In the genomic region with DNA sequence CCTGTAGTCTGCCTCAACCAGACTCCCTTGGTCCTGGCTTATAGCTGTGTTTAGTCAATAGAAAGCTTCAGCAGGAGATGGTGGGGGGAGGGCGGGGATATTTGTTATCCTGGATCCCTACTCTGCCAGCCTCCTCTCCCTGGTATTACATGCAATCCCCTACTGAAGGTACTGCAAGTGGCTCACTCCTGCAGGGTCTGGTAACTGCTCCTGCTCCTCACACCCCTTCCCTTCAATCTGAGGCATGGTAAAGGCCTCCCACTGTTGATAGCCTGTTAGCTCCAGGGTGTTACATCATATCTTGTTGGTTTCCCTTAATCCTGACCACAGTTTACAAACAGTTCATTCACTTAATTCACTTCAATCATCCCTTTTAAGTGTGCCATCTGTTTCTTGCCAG, we compare ENCODE assay signal across 21 cellular contexts.
DNase-seq lines count a peak whose midpoint lies in the region; ATAC-seq and TF ChIP-seq lines count a peak whose summit lies in the region.
"Had no signal": no experiment of that assay in that cellular context is flagged by ENCODE, and none has a peak within 500 bp of the region (broad histone marks: within the 10 kb centered on the region; RNA-seq: fewer than 3 reads in every experiment).

No MANE protein-coding gene starts in this region.

- no CpG with 5 or more reads among the region's 1 CpG for WGBS in mesendoderm (ENCODE audit: extremely low coverage, insufficient coverage, low lambda C conversion rate)

- no peak overlapping the region for H3K56ac ChIP-seq in mesendoderm (ENCODE audit: low read length)

- H4K5ac ChIP-seq in mesendoderm (ENCODE audit: low read length): no peak overlapping the region

- no peak overlapping the region for H2BK120ac ChIP-seq in mesendoderm (ENCODE audit: low read depth, low read length)

- H2AK5ac ChIP-seq in mesendoderm (ENCODE audit: low read length): no peak overlapping the region

- peak overlapping the region; percentile 20 for H3K27ac ChIP-seq in WERI-Rb-1
- H3K27ac ChIP-seq in mesendoderm (ENCODE audit: low read depth, low read length): no peak overlapping the region
- H3K27ac ChIP-seq: C4-2B, PC-9, RWPE1 had no signal

- no peak overlapping the region for H3K9ac ChIP-seq in mesendoderm (ENCODE audit: low read length)

- no peaks in the 10 kb centered on the region for H3K4me1 ChIP-seq in mesendoderm (ENCODE audit: control insufficient read depth, low read depth, low read length)

- H3K9me3 ChIP-seq in WERI-Rb-1 (ENCODE audit: severe bottlenecking): peaks cover 3% of the 10 kb centered on the region

- H4K8ac ChIP-seq in mesendoderm (ENCODE audit: low read depth, low read length): no peak overlapping the region

- no peak overlapping the region for H3K4ac ChIP-seq in mesendoderm (ENCODE audit: low read depth, low read length)

- H3K18ac ChIP-seq in mesendoderm (ENCODE audit: low read length): no peak overlapping the region

- no peaks in the 10 kb centered on the region for H3K79me2 ChIP-seq in mesendoderm (ENCODE audit: control insufficient read depth, insufficient read depth, low read length)

- H3K27me3 ChIP-seq in H7 (ENCODE audit: control insufficient read depth, insufficient read depth, low read length): no peaks in the 10 kb centered on the region
- no peaks in the 10 kb centered on the region for H3K27me3 ChIP-seq in WERI-Rb-1 (ENCODE audit: insufficient read depth, low read depth, severe bottlenecking)
- no peaks in the 10 kb centered on the region for H3K27me3 ChIP-seq in mesendoderm (ENCODE audit: insufficient read depth, low read length, poor library complexity)

- H2BK5ac ChIP-seq in mesendoderm (ENCODE audit: low read length): no peak overlapping the region

- H2BK15ac ChIP-seq in mesendoderm (replicated peaks; ENCODE audit: low read depth): no peak overlapping the region

- H3K79me1 ChIP-seq in mesendoderm (ENCODE audit: low read length): no peaks in the 10 kb centered on the region

- H3K4me3 ChIP-seq in H7 (ENCODE audit: insufficient read depth, low read depth, low read length) (no peak overlapping the region), WERI-Rb-1 (ENCODE audit: low read depth, low read length) (no peak overlapping the region), mesendoderm (ENCODE audit: low read length) (no peak overlapping the region)
- H3K4me3 ChIP-seq: GM12878, PC-9 had no signal

- H3K23ac ChIP-seq in mesendoderm (ENCODE audit: low read length): no peak overlapping the region

- no peak overlapping the region for H3K4me2 ChIP-seq in mesendoderm (ENCODE audit: low read length)
- H3K4me2 ChIP-seq: PC-9 had no signal

- ATAC-seq in GM18861 (IDR thresholded peaks at IDR 0.05; ENCODE audit: unreplicated experiment): no peak
- ATAC-seq: GM12878 had no signal

- TF ChIP-seq CTCF in WERI-Rb-1 (IDR thresholded peaks at IDR 0.05; ENCODE audit: low read depth, low read length): no peak

- H3K36me3 ChIP-seq in H7 (replicated peaks; ENCODE audit: control insufficient read depth, insufficient read depth, low read length) (peaks cover 1% of the 10 kb centered on the region), WERI-Rb-1 (peaks cover 26% of the 10 kb centered on the region), mesendoderm (ENCODE audit: control insufficient read depth, insufficient read depth, low read length) (no peaks in the 10 kb centered on the region)

- peak; percentile 21 for DNase-seq in H7
- peak; percentile 75 to 90 for DNase-seq in NCI-H524 (lab: John Stamatoyannopoulos, UW)
- DNase-seq in WERI-Rb-1: peak; percentile 51
- peak; percentile 72 for DNase-seq in mesendoderm
- DNase-seq in activated CD8-positive, alpha-beta memory T cell treated with anti-CD3 and anti-CD28 coated beads, Interleukin-2, amount 50 U/mL, for 4 hours: no peak
- no peak for DNase-seq in NCI-H1092 (lab: John Stamatoyannopoulos, UW)
- no peak for DNase-seq in stimulated activated naive CD4-positive, alpha-beta T cell (lab: John Stamatoyannopoulos, UW)
- DNase-seq: ACHN, EL, GOT3, KG1, NCI-H1105, NCI-H2081 treated with DMSO at 0.1 percent for 48 hours, NCI-H446 treated with DMSO at 0.1 percent for 48 hours, NCI-H774, PC-9, SIG-M5 had no signal

Comparison
In these comparisons a context has a peak if more than half of its experiments do, and no peak if none do; other contexts are left out.
1. DNase-seq: peak in H7 (single experiment), NCI-H524 (2 of 2), WERI-Rb-1 (single experiment) and mesendoderm (single experiment); none in activated CD8-positive, alpha-beta memory T cell treated with anti-CD3 and anti-CD28 coated beads, Interleukin-2, amount 50 U/mL, for 4 hours (single experiment), NCI-H1092 (single experiment) and stimulated activated naive CD4-positive, alpha-beta T cell (0 of 6).